7 cellular contexts compared by ENCODE assay signal in the genomic region with DNA sequence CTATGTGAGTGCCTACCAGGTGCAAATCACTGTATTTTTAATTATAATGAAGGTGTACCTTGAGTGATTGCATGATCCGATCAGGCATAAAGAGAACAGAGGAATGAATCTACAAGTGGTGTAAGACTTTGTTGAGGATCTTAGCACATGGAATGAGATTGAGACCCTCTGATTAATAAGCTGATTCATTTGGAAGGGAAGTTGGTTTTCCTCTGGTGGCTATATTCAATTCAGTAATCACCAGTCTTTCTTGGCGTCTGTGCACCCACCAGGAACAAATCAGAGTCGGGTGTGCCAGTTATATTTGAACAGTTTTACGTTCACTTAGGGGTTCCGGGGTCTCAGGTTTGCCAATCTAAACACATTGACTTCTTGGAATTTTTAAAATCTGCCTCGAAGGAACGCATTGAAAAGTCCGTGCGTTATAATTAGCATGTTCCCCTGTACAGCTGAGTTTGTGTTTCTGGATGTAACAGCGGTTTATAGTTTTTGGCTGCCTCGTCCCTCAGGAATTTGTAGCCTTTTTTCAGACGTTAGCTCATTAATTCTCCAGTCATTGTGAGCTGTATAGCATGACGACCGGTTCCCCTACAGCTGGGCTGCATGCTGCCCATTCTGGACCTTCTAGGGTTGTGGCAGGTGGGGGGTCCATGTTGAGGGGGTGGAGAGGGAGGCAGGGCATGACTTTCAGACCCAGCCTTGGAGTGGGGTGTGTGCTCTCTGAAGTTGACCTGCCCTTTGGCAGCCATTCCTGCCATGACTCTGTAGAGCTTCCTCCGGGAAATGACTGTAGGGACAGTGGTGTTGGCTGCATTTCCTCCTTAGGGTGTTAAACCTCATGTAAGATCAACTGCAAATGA. TPM values are rescaled to one million over a fixed set of nuclear protein-coding genes. Genes with fewer than 3 reads are reported as not detected.
DNase-seq lines count a peak whose midpoint lies in the region; ATAC-seq, FAIRE-seq and TF ChIP-seq lines count a peak whose summit lies in the region.

No MANE protein-coding gene starts in this region.

- H3K4me3 ChIP-seq in mesodermal cell (ENCODE audit: extremely low read depth, insufficient read depth, low read length, poor library complexity, severe bottlenecking) (no peak overlapping the region), uterus (peak overlapping the region in 1 of 2 donors; percentile 5)

- TF ChIP-seq CTCF in uterus (IDR thresholded peaks at IDR 0.05) = no peak

- peak; percentile 66 for DNase-seq in RCC 7860 (ENCODE audit: low spot score)
- DNase-seq in uterus = peak; percentile 25 to 38
- no peak for DNase-seq in NOMO-1 (lab: John Stamatoyannopoulos, UW; ENCODE audit: unreplicated experiment in 2 of 2)
- no peak for DNase-seq in GDM1 (lab: John Stamatoyannopoulos, UW)

- no peak for TF ChIP-seq POLR2A in uterus (IDR thresholded peaks at IDR 0.05)

- intact Hi-C loops in uterus (cut with DNase I; ENCODE audit: low total_unique reads) = no loop called here

- H3K27ac ChIP-seq in mesodermal cell (ENCODE audit: low read depth, low read length, severe bottlenecking) (peak overlapping the region; percentile 57), uterus (peak overlapping the region; percentile 52 to 71)

- H3K36me3 ChIP-seq in mesodermal cell (ENCODE audit: control insufficient read depth, insufficient read depth, low read length) = peaks cover 5% of the 10 kb centered on the region
- no peaks in the 10 kb centered on the region for H3K36me3 ChIP-seq in uterus

- H3K27me3 ChIP-seq in uterus = no peaks in the 10 kb centered on the region

- FAIRE-seq in RCC 7860 (lab: Jason Lieb, UNC) = no peak

- 93 to 95% methylated on average over 12 of the region's 15 CpGs for WGBS in mesodermal cell (ENCODE audit: insufficient coverage in 2 of 2), 2 experiments

- ATAC-seq in esophagus mucosa = peak; percentile 84
- ATAC-seq in GM19455 (IDR thresholded peaks at IDR 0.05; ENCODE audit: unreplicated experiment) = no peak

- H3K4me1 ChIP-seq in mesodermal cell (ENCODE audit: control insufficient read depth, insufficient read depth, low read length, poor library complexity, severe bottlenecking) = peaks cover 52% of the 10 kb centered on the region
- no peaks in the 10 kb centered on the region for H3K4me1 ChIP-seq in uterus

- H3K9me3 ChIP-seq in mesodermal cell (ENCODE audit: control insufficient read depth, low read length) (no peaks in the 10 kb centered on the region), uterus (no peaks in the 10 kb centered on the region)

RNA-seq across cellular contexts. Expression of a gene that starts 20.3 kb away (rescaled TPM):
- 65.2 TPM for total RNA-seq in esophagus mucosa
- polyA plus RNA-seq in mesodermal cell (2013, experiment 1 of 2) = 84.3 TPM
- 97.9 TPM for polyA plus RNA-seq in mesodermal cell (2013, experiment 2 of 2)
- 100 to 1,000 TPM in 1 of 4 donors, 10 to 100 TPM in 3; 10.3 to 169 (median 29.5) TPM for total RNA-seq in uterus

Comparison
In these comparisons a context has a peak if more than half of its experiments do, and no peak if none do; other contexts are left out.
1. DNase-seq: peak in RCC 7860 (single experiment) and uterus (2 of 2); none in NOMO-1 (0 of 2) and GDM1 (single experiment).